Comparison of ENCODE assay signal across 16 cellular contexts in genomic region chr2:207088839-207089238, GRCh38.
DNase-seq lines count a peak whose midpoint lies in the region; ATAC-seq and TF ChIP-seq lines count a peak whose summit lies in the region.
"Had no signal": no experiment of that assay in that cellular context is flagged by ENCODE, and none has a peak within 500 bp of the region (broad histone marks: within the 10 kb centered on the region; RNA-seq: fewer than 3 reads in every experiment).

No MANE protein-coding gene starts in this region.

- no peaks in the 10 kb centered on the region for H3K27me3 ChIP-seq in CD4-positive, alpha-beta T cell (ENCODE audit: control insufficient read depth, insufficient read depth, low read length)
- no peaks in the 10 kb centered on the region for H3K27me3 ChIP-seq in CD8-positive, alpha-beta memory T cell (ENCODE audit: insufficient read depth, low read length, poor library complexity, severe bottlenecking)
- H3K27me3 ChIP-seq: adrenal gland, dorsolateral prefrontal cortex, vagina had no signal

- POLR2A ChIA-PET in CD4-positive, alpha-beta T cell (lab: Charles Lee) = interaction anchor here (1.2 to 3.3 kb wide), 3 partner anchors 54 to 87 kb away, joined by 3 to 25 read pairs (median 5); partner anchors contain the start of gene KLF7
- POLR2A ChIA-PET in CD8-positive, alpha-beta memory T cell (lab: Charles Lee) = no interaction called here

- DNase-seq in NCI-H2227 treated with DMSO at 0.1 percent for 48 hours (lab: John Stamatoyannopoulos, UW) (peak; percentile 17), NCI-H2227 (lab: John Stamatoyannopoulos, UW; ENCODE audit: unreplicated experiment) (no peak), NCI-H774 (lab: John Stamatoyannopoulos, UW) (peak; percentile 48), memory B cell (ENCODE audit: low spot score in 2 of 2) (no peak), kidney tubule cell (ENCODE audit: low spot score) (no peak)
- no peak for DNase-seq in CD4-positive, alpha-beta T cell
- DNase-seq in CD8-positive, alpha-beta memory T cell = no peak
- DNase-seq: activated CD8-positive, alpha-beta memory T cell treated with anti-CD3 and anti-CD28 coated beads for 24 hours; adrenal gland; dorsolateral prefrontal cortex; stimulated activated CD4-positive, alpha-beta T cell treated with anti-CD3 and anti-CD28 coated beads, Interleukin-4, amount 100 ng/mL, for 24 hours had no signal

- peak overlapping the region; percentile 41 for H3K27ac Mint-ChIP-seq in CD4-positive, alpha-beta T cell
- peak overlapping the region; percentile 25 for H3K27ac Mint-ChIP-seq in memory B cell
- peak overlapping the region in 2 of 8 donors; percentile 3 to 40 for H3K27ac Mint-ChIP-seq in CD8-positive, alpha-beta memory T cell
- H3K27ac Mint-ChIP-seq: mesothelial cell of epicardium; T-helper 2 cell treated with Interferon-gamma antibody and Interleukin-4, amounts not matched to agents 5 μg/mL and 100 μg/mL, for 36 hours had no signal

- CTCF ChIA-PET in CD4-positive, alpha-beta T cell (lab: Charles Lee) = interaction anchor here (0.8 to 1.7 kb wide), 2 partner anchors 15 to 367 kb away, joined by 3 to 5 read pairs; no protein-coding TSS in a partner anchor
- CTCF ChIA-PET in CD8-positive, alpha-beta memory T cell (lab: Charles Lee) = no interaction called here

- H3K4me3 ChIP-seq in CD8-positive, alpha-beta memory T cell (ENCODE audit: low read length) = no peak overlapping the region
- H3K4me3 ChIP-seq: adrenal gland, dorsolateral prefrontal cortex, HAP-1, vagina had no signal

- H3K4me1 ChIP-seq in CD8-positive, alpha-beta memory T cell (ENCODE audit: insufficient read depth, low read length) = peaks cover 31% of the 10 kb centered on the region

- no peaks in the 10 kb centered on the region for H3K9me3 ChIP-seq in CD4-positive, alpha-beta T cell (ENCODE audit: control insufficient read depth, low read length)
- H3K9me3 ChIP-seq in CD8-positive, alpha-beta memory T cell (ENCODE audit: low read length) = no peaks in the 10 kb centered on the region
- H3K9me3 ChIP-seq: adrenal gland, HAP-1, vagina had no signal

- H3K9me3 Mint-ChIP-seq in CD4-positive, alpha-beta T cell = no peaks in the 10 kb centered on the region
- peaks cover 3% of the 10 kb centered on the region for H3K9me3 Mint-ChIP-seq in memory B cell
- no peaks in the 10 kb centered on the region for H3K9me3 Mint-ChIP-seq in CD8-positive, alpha-beta memory T cell
- H3K9me3 Mint-ChIP-seq: mesothelial cell of epicardium had no signal

- TF ChIP-seq CTCF in CD4-positive, alpha-beta T cell (IDR thresholded peaks at IDR 0.05) = no peak

- peaks cover 46% of the 10 kb centered on the region for H3K36me3 Mint-ChIP-seq in CD4-positive, alpha-beta T cell (ENCODE audit: low read depth)
- H3K36me3 Mint-ChIP-seq in memory B cell = peaks cover 24% of the 10 kb centered on the region
- peaks cover 0 to 2% (median 0%) of the 10 kb centered on the region in 3 donors for H3K36me3 Mint-ChIP-seq in CD8-positive, alpha-beta memory T cell

- no peaks in the 10 kb centered on the region for H3K36me3 ChIP-seq in CD8-positive, alpha-beta memory T cell (ENCODE audit: insufficient read depth, low read length)

- no peak overlapping the region for H3K27ac ChIP-seq in CD4-positive, alpha-beta T cell (ENCODE audit: low read depth, low read length)
- no peak overlapping the region for H3K27ac ChIP-seq in CD8-positive, alpha-beta memory T cell (ENCODE audit: low read depth, low read length)
- H3K27ac ChIP-seq: vagina had no signal

- intact Hi-C loops in CD4-positive, alpha-beta T cell (cut with DNase I, micrococcal nuclease) = loop anchor here in 1 of 2 experiments (5.0 kb wide), 1 partner anchor 73 kb away; no protein-coding TSS in a partner anchor

- no peak overlapping the region for H3K4me3 Mint-ChIP-seq in CD4-positive, alpha-beta T cell
- H3K4me3 Mint-ChIP-seq in memory B cell = no peak overlapping the region
- H3K4me3 Mint-ChIP-seq in CD8-positive, alpha-beta memory T cell = no peak overlapping the region
- H3K4me3 Mint-ChIP-seq: mesothelial cell of epicardium; T-helper 2 cell treated with Interferon-gamma antibody and Interleukin-4, amounts not matched to agents 5 μg/mL and 100 μg/mL, for 36 hours had no signal

- no peaks in the 10 kb centered on the region for H3K27me3 Mint-ChIP-seq in CD4-positive, alpha-beta T cell
- no peaks in the 10 kb centered on the region for H3K27me3 Mint-ChIP-seq in memory B cell
- H3K27me3 Mint-ChIP-seq in CD8-positive, alpha-beta memory T cell = peaks cover 0 to 4% of the 10 kb centered on the region in 2 donors

- no peak for ATAC-seq in CD4-positive, alpha-beta T cell (ENCODE audit: poor library complexity)
- ATAC-seq in memory B cell (ENCODE audit: low read depth) (no peak), HG03135 (IDR thresholded peaks at IDR 0.05; ENCODE audit: unreplicated experiment) (no peak)

- peaks cover 56% of the 10 kb centered on the region for H3K4me1 Mint-ChIP-seq in CD4-positive, alpha-beta T cell (ENCODE audit: low read depth)
- peaks cover 18% of the 10 kb centered on the region for H3K4me1 Mint-ChIP-seq in memory B cell
- H3K4me1 Mint-ChIP-seq in CD8-positive, alpha-beta memory T cell = peaks cover 2 to 5% (median 3%) of the 10 kb centered on the region in 3 donors

Comparison
In these comparisons a context has a peak if more than half of its experiments do, and no peak if none do; other contexts are left out.
1. DNase-seq: peak in NCI-H2227 treated with DMSO at 0.1 percent for 48 hours (single experiment) and NCI-H774 (single experiment); none in NCI-H2227 (single experiment), CD4-positive, alpha-beta T cell (0 of 10), memory B cell (0 of 2), CD8-positive, alpha-beta memory T cell (0 of 5) and kidney tubule cell (single experiment).